ENCODE assay signal across 25 cellular contexts in the genomic region with DNA sequence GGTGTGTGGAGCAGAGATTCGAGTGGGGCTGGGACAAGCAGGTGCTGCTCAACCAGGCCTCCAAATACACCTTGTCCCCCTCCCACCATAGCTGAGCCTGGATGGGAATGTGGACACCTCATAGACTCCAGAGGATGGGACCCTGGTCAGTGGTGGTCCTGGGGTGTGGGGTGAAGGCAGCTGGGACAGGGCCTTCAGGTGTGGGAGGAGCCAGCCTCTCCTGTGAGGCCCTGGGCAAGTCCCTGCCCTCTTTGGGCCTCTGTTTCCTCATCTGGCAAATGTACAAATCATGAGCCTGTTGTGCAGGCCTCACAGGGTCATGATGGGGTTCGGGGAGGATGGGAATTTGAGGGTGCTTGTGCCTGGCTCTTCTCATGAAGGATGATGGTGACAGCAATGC.
"Had no signal": no experiment of that assay in that cellular context is flagged by ENCODE, and none has a peak within 500 bp of the region (broad histone marks: within the 10 kb centered on the region; RNA-seq: fewer than 3 reads in every experiment).

No MANE protein-coding gene starts in this region.

- H3K27me3 Mint-ChIP-seq: dendritic cell treated with granulocyte-macrophage colony-stimulating factor and Interleukin-4, amounts not matched to agents 40 ng/mL and 50 ng/mL, for 4 days; effector memory CD8-positive, alpha-beta T cell had no signal

- H3K4me3 ChIP-seq: colonic mucosa, coronary artery, dorsolateral prefrontal cortex, esophagus muscularis mucosa, esophagus squamous epithelium, gastrocnemius medialis, gastroesophageal sphincter, heart left ventricle, heart right ventricle had no signal

- H3K27ac Mint-ChIP-seq: dendritic cell treated with granulocyte-macrophage colony-stimulating factor and Interleukin-4, amounts not matched to agents 40 ng/mL and 50 ng/mL, for 4 days; effector memory CD8-positive, alpha-beta T cell; endodermal cell had no signal

- H3K27me3 ChIP-seq: colonic mucosa, esophagus muscularis mucosa, esophagus squamous epithelium, foreskin keratinocyte, gastrocnemius medialis, gastroesophageal sphincter, heart left ventricle, heart right ventricle had no signal

- H3K4me1 ChIP-seq: colonic mucosa, esophagus muscularis mucosa, esophagus squamous epithelium, foreskin keratinocyte, gastrocnemius medialis, gastroesophageal sphincter, heart left ventricle, heart right ventricle had no signal

- H3K27ac ChIP-seq: colonic mucosa, coronary artery, dorsolateral prefrontal cortex, epithelial cell of prostate, esophagus muscularis mucosa, esophagus squamous epithelium, foreskin keratinocyte, gastrocnemius medialis, gastroesophageal sphincter, heart left ventricle, heart right ventricle had no signal

- H3K36me3 ChIP-seq: colonic mucosa, esophagus muscularis mucosa, esophagus squamous epithelium, gastrocnemius medialis, gastroesophageal sphincter, heart left ventricle, heart right ventricle had no signal

- H3K4me3 Mint-ChIP-seq: dendritic cell treated with granulocyte-macrophage colony-stimulating factor and Interleukin-4, amounts not matched to agents 40 ng/mL and 50 ng/mL, for 4 days; effector memory CD8-positive, alpha-beta T cell; endodermal cell had no signal

- DNase-seq: colonic mucosa; cortex of kidney; dermis blood vessel endothelial cell; dorsolateral prefrontal cortex; effector CD4-positive, alpha-beta T cell; effector CD8-positive, alpha-beta T cell; effector memory CD4-positive, alpha-beta T cell; effector memory CD8-positive, alpha-beta T cell; endodermal cell; erythroblast; esophagus squamous epithelium; foreskin fibroblast; foreskin keratinocyte; foreskin melanocyte; gastrocnemius medialis; glutamatergic neuron; head of caudate nucleus; heart left ventricle; heart right ventricle had no signal

- H3K4me1 Mint-ChIP-seq: endodermal cell had no signal

- H3K9me3 ChIP-seq: colonic mucosa had no signal

- ATAC-seq: effector memory CD8-positive, alpha-beta T cell; esophagus mucosa; foreskin keratinocyte; gastrocnemius medialis; gastroesophageal sphincter; heart left ventricle; heart right ventricle had no signal
